ENCODE assay signal across 13 cellular contexts in the genomic region with DNA sequence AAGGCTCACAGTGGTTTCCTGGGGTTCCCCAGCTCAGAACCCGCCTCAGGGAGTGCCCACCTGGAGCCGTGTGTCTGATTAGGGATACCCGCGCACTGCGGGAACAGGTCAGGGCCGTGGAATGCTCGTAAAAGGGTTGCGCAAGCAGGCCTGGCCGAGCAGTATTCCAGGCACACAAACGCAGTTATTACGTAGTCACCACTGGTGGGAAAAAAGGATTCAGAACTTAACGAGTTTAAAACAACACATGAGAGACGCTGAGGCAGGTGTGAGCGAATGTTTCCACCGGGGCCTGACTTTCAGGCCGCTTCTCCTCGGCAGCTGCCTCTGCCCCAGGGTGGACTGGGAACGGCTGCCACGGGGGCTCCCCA. TPM values are rescaled to one million over a fixed set of nuclear protein-coding genes. Genes with fewer than 3 reads are reported as not detected.
DNase-seq lines count a peak whose midpoint lies in the region; TF ChIP-seq lines count a peak whose summit lies in the region.
"Had no signal": no experiment of that assay in that cellular context is flagged by ENCODE, and none has a peak within 500 bp of the region (broad histone marks: within the 10 kb centered on the region; RNA-seq: fewer than 3 reads in every experiment).

No MANE protein-coding gene starts in this region.

- H3K79me1 ChIP-seq in neuronal stem cell (ENCODE audit: low read depth, low read length), result peaks cover 1% of the 10 kb centered on the region

- H3K9ac ChIP-seq in neuronal stem cell (ENCODE audit: low read depth, low read length, poor library complexity), result no peak overlapping the region
- H3K9ac ChIP-seq: KMS-11 had no signal

- H3K4me2 ChIP-seq in neuronal stem cell (ENCODE audit: insufficient read depth, low read length, poor library complexity, severe bottlenecking), result no peak overlapping the region
- H3K4me2 ChIP-seq: KMS-11 had no signal

- TF ChIP-seq CTCF in LNCaP clone FGC (IDR thresholded peaks at IDR 0.05; ENCODE audit: control insufficient read depth, extremely low read depth, insufficient read depth) (no peak), cardiac fibroblast (IDR thresholded peaks at IDR 0.05; ENCODE audit: low read depth, low read length) (no peak), glutamatergic neuron (IDR thresholded peaks at IDR 0.05; ENCODE audit: partially characterized antibody, unreplicated experiment) (no peak)

- peaks cover 10% of the 10 kb centered on the region for H3K27me3 Mint-ChIP-seq in glutamatergic neuron (ENCODE audit: unreplicated experiment)

- peaks cover 0 to 78% (median 0%) of the 10 kb centered on the region in 3 experiments for H3K27me3 ChIP-seq in neuronal stem cell (ENCODE audit: control insufficient read depth in 3 of 3, insufficient read depth in 3 of 3, low read depth in 1 of 3, low read length in 3 of 3)

- H3K4me3 ChIP-seq in LNCaP clone FGC (ENCODE audit: low read depth, low read length), result no peak overlapping the region
- no peak overlapping the region for H3K4me3 ChIP-seq in cardiac fibroblast (replicated peaks in 1 of 2; ENCODE audit: low read depth in 2 of 2, low read length in 2 of 2)
- H3K4me3 ChIP-seq in neuronal stem cell (ENCODE audit: low read length in 2 of 2), result no peak overlapping the region
- H3K4me3 ChIP-seq: gastrocnemius medialis, tibial artery had no signal

- WGBS in neuronal stem cell (ENCODE audit: extremely low coverage in 2 of 2, insufficient read length in 2 of 2, insufficient replicate concordance in 1 of 2), 2 donors, result no CpG with 5 or more reads among the region's 19 CpGs

- H3K9me3 Mint-ChIP-seq in glutamatergic neuron (ENCODE audit: unreplicated experiment), result peaks cover 2% of the 10 kb centered on the region

- H3K18ac ChIP-seq in neuronal stem cell (ENCODE audit: low read length), result peak overlapping the region; percentile 38

- H3K14ac ChIP-seq in neuronal stem cell (ENCODE audit: low read length), result no peak overlapping the region

- H3K4me1 Mint-ChIP-seq in glutamatergic neuron (ENCODE audit: low read depth, unreplicated experiment), result peaks cover 5% of the 10 kb centered on the region

- peak overlapping the region; percentile 55 for H3K23ac ChIP-seq in neuronal stem cell (ENCODE audit: low read depth, low read length, poor library complexity)

- H3K4me1 ChIP-seq in neuronal stem cell (ENCODE audit: control insufficient read depth in 2 of 2, insufficient read depth in 1 of 2, low read depth in 1 of 2, low read length in 2 of 2), result no peaks in the 10 kb centered on the region
- H3K4me1 ChIP-seq: tibial artery had no signal

- H3K36me3 ChIP-seq in neuronal stem cell (replicated peaks in 1 of 2; ENCODE audit: control insufficient read depth in 2 of 2, insufficient read depth in 2 of 2, low read length in 2 of 2), result no peaks in the 10 kb centered on the region
- H3K36me3 ChIP-seq: gastrocnemius medialis, tibial artery had no signal

- H2BK5ac ChIP-seq in neuronal stem cell (ENCODE audit: low read length), result peak overlapping the region; percentile 66

- H3K4me3 Mint-ChIP-seq in glutamatergic neuron (ENCODE audit: unreplicated experiment), result no peak overlapping the region

- H2AK5ac ChIP-seq in neuronal stem cell (ENCODE audit: low read depth, low read length), result peak overlapping the region; percentile 56

- H3K9me3 ChIP-seq in neuronal stem cell (replicated peaks in 1 of 2; ENCODE audit: control insufficient read depth in 2 of 2, insufficient read depth in 1 of 2, low read depth in 1 of 2, low read length in 2 of 2), result peaks cover 0 to under 1% of the 10 kb centered on the region in 2 donors
- H3K9me3 ChIP-seq: gastrocnemius medialis, tibial artery had no signal

- no peak overlapping the region for H2BK120ac ChIP-seq in neuronal stem cell (ENCODE audit: low read depth, low read length)

- H2BK12ac ChIP-seq in neuronal stem cell (ENCODE audit: low read length), result no peak overlapping the region

- H3K4ac ChIP-seq in neuronal stem cell (ENCODE audit: low read length), result no peak overlapping the region

- no peak overlapping the region for H4K91ac ChIP-seq in neuronal stem cell (ENCODE audit: low read depth, low read length, poor library complexity)

- no peaks in the 10 kb centered on the region for H3K36me3 Mint-ChIP-seq in glutamatergic neuron (ENCODE audit: unreplicated experiment)

- no peak overlapping the region for H3K27ac Mint-ChIP-seq in glutamatergic neuron (ENCODE audit: unreplicated experiment)

- DNase-seq in COLO668 (lab: John Stamatoyannopoulos, UW; ENCODE audit: unreplicated experiment), result peak; percentile 44
- DNase-seq in LNCaP clone FGC (ENCODE audit: low read depth), result peak; percentile 85
- peak; percentile 30 to 46 for DNase-seq in cardiac fibroblast (ENCODE audit: low read depth in 2 of 2)
- no peak for DNase-seq in neuronal stem cell (ENCODE audit: low spot score)
- DNase-seq in central memory CD4-positive, alpha-beta T cell, result no peak
- no peak for DNase-seq in NCI-H510A (lab: John Stamatoyannopoulos, UW)
- DNase-seq in NCI-H1092 (lab: John Stamatoyannopoulos, UW), result no peak
- DNase-seq in glutamatergic neuron, result no peak
- DNase-seq: activated CD4-positive, alpha-beta T cell treated with anti-CD3 and anti-CD28 coated beads for 4 hours; stimulated activated CD4-positive, alpha-beta T cell treated with anti-CD3 and anti-CD28 coated beads, Interleukin-4, amount 100 ng/mL, for 24 hours; tibial artery had no signal

- peak overlapping the region; percentile 17 for H2BK15ac ChIP-seq in neuronal stem cell (ENCODE audit: low read length)

- H3K27ac ChIP-seq in neuronal stem cell (replicated peaks; ENCODE audit: low read length), result no peak overlapping the region
- H3K27ac ChIP-seq: gastrocnemius medialis, KMS-11, tibial artery had no signal

- no peak overlapping the region for H4K8ac ChIP-seq in neuronal stem cell (ENCODE audit: low read depth, low read length)

- H2AFZ ChIP-seq in neuronal stem cell (ENCODE audit: low read length), result no peak overlapping the region

RNA-seq across cellular contexts. Expression of a gene that starts 18.2 kb away (rescaled TPM):
- 4.2 TPM for polyA plus RNA-seq in neuronal stem cell (2013, experiment 1 of 2)
- 4.0 TPM for polyA plus RNA-seq in neuronal stem cell (2013, experiment 2 of 2)
- total RNA-seq in glutamatergic neuron (ENCODE audit: unreplicated experiment), result 61.4 TPM
- total RNA-seq: gastrocnemius medialis had no signal

RNA-seq across cellular contexts. Expression of a gene that starts 32.1 kb away (rescaled TPM):
- 23.5 TPM for polyA plus RNA-seq in neuronal stem cell (2013, experiment 1 of 2)
- polyA plus RNA-seq in neuronal stem cell (2013, experiment 2 of 2), result 22.7 TPM
- total RNA-seq in glutamatergic neuron (ENCODE audit: unreplicated experiment), result 58.5 TPM

RNA-seq across cellular contexts. Expression of a gene that starts 35.8 kb away (rescaled TPM):
- polyA plus RNA-seq in neuronal stem cell (2013, experiment 1 of 2), result 208 TPM
- polyA plus RNA-seq in neuronal stem cell (2013, experiment 2 of 2), result 209 TPM
- 21.2 TPM for total RNA-seq in glutamatergic neuron (ENCODE audit: unreplicated experiment)

Comparison
In these comparisons a context has a peak if more than half of its experiments do, and no peak if none do; other contexts are left out.
1. DNase-seq: peak in COLO668 (single experiment), LNCaP clone FGC (single experiment) and cardiac fibroblast (2 of 2); none in neuronal stem cell (single experiment), central memory CD4-positive, alpha-beta T cell (single experiment), NCI-H510A (single experiment), NCI-H1092 (single experiment) and glutamatergic neuron (single experiment).